30 cellular contexts compared by ENCODE assay signal in the genomic region with DNA sequence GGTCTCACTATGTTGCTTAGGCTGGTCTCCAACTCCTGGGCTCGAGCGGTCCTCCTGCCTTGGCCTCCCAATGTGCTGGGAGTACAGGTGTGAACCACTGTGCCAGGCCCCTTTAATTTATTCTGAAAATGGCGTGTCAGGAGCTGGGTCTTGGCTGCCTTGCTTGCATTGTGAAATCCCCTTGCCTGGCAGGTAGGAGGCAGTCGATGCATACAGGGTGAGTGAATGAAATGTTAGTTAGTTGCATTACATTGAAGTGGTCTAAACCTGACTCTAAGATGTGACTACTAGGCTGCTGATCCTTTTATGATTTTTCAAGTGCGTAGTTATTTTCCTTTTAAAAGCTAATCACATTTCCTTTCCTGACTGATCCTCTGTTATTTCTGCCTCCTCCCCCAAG. TPM values are rescaled to one million over a fixed set of nuclear protein-coding genes. Genes with fewer than 3 reads are reported as not detected.
DNase-seq lines count a peak whose midpoint lies in the region; ATAC-seq, FAIRE-seq and TF ChIP-seq lines count a peak whose summit lies in the region.
"Had no signal": no experiment of that assay in that cellular context is flagged by ENCODE, and none has a peak within 500 bp of the region (broad histone marks: within the 10 kb centered on the region; RNA-seq: fewer than 3 reads in every experiment).

No MANE protein-coding gene starts in this region.

- FAIRE-seq in GM19239 (lab: Jason Lieb, UNC): no peak
- FAIRE-seq: H54, islet of Langerhans had no signal

- TF ChIP-seq RAD21 in neural cell (conservative IDR thresholded peaks at IDR 0.05): no peak

- H3K4me2 ChIP-seq in DND-41 (ENCODE audit: insufficient read depth, low read length): no peak overlapping the region
- H3K4me2 ChIP-seq in neural cell (ENCODE audit: low read length): no peak overlapping the region
- H3K4me2 ChIP-seq: hepatocyte, KMS-11, smooth muscle cell had no signal

- DNase-seq in DND-41 (no peak), sciatic nerve (ENCODE audit: low spot score) (no peak), GM19239 (ENCODE audit: insufficient read length, low spot score) (no peak), SIG-M5 (lab: John Stamatoyannopoulos, UW) (no peak)
- DNase-seq in central memory CD8-positive, alpha-beta T cell (ENCODE audit: low spot score in 2 of 2): no peak
- DNase-seq: activated naive CD4-positive, alpha-beta T cell treated with anti-CD3 and anti-CD28 coated beads for 36 hours; activated T-cell treated with anti-CD3 and anti-CD28 coated beads, Interleukin-2, amount 50 U/mL, for 72 hours; amniotic stem cell; C1 segment of cervical spinal cord; EL; erythroblast; foreskin fibroblast; NCI-H1092; NCI-H2029; NCI-H345; NCI-H82; stimulated activated naive CD4-positive, alpha-beta T cell had no signal

- POLR2A ChIA-PET in HEK293 (lab: Yijun Ruan, JAX): no interaction called here

- no peaks in the 10 kb centered on the region; the same call in 1 of the 2 replicates for H4K20me1 ChIP-seq in DND-41 (ENCODE audit: insufficient read depth, low read length)
- H4K20me1 ChIP-seq in neural cell (ENCODE audit: insufficient read depth): no peaks in the 10 kb centered on the region

- peaks cover 22% of the 10 kb centered on the region for H3K4me1 Mint-ChIP-seq in central memory CD8-positive, alpha-beta T cell

- no peak overlapping the region for H3K4me3 ChIP-seq in DND-41 (ENCODE audit: low read depth in 1 of 2, low read length in 2 of 2)
- H3K4me3 ChIP-seq in HEK293 (ENCODE audit: low read depth, low read length): no peak overlapping the region
- H3K4me3 ChIP-seq in neural cell (ENCODE audit: low read length): no peak overlapping the region
- H3K4me3 ChIP-seq: hepatocyte, smooth muscle cell, thoracic aorta, vagina had no signal

- H3K27ac ChIP-seq in DND-41 (ENCODE audit: low read length) (no peak overlapping the region), HEK293 (ENCODE audit: extremely low read depth, low read depth, low read length) (no peak overlapping the region), neural cell (ENCODE audit: low read length) (no peak overlapping the region)
- H3K27ac ChIP-seq: hepatocyte, KMS-11, neutrophil, thoracic aorta, vagina had no signal

- H3K27me3 ChIP-seq in DND-41 (ENCODE audit: insufficient read depth, low read length, poor library complexity) (peaks cover 4% of the 10 kb centered on the region), neural cell (ENCODE audit: insufficient read depth, low read depth, low read length) (no peaks in the 10 kb centered on the region)
- H3K27me3 ChIP-seq: hepatocyte, vagina had no signal

- H3K27ac Mint-ChIP-seq in central memory CD8-positive, alpha-beta T cell (ENCODE audit: low read depth): peak overlapping the region; percentile 7
- H3K27ac Mint-ChIP-seq: activated naive CD4-positive, alpha-beta T cell treated with anti-CD3 and anti-CD28 coated beads for 36 hours; activated T-cell treated with anti-CD3 and anti-CD28 coated beads, Interleukin-2, amount 50 U/mL, for 72 hours had no signal

- H3K4me1 ChIP-seq in DND-41 (ENCODE audit: insufficient read depth, low read length) (no peaks in the 10 kb centered on the region), HEK293 (ENCODE audit: control insufficient read depth, insufficient read depth, low read length) (no peaks in the 10 kb centered on the region)

- H3K9me3 ChIP-seq in DND-41 (ENCODE audit: insufficient read depth, low read length, severe bottlenecking) (no peaks in the 10 kb centered on the region), HEK293 (ENCODE audit: control insufficient read depth, insufficient read depth, low read depth, low read length) (no peaks in the 10 kb centered on the region), neural cell (ENCODE audit: low read length) (no peaks in the 10 kb centered on the region)
- H3K9me3 ChIP-seq: neutrophil, thoracic aorta, vagina had no signal

- H3K9me3 Mint-ChIP-seq in central memory CD8-positive, alpha-beta T cell: no peaks in the 10 kb centered on the region
- H3K9me3 Mint-ChIP-seq: activated naive CD4-positive, alpha-beta T cell treated with anti-CD3 and anti-CD28 coated beads for 36 hours; activated T-cell treated with anti-CD3 and anti-CD28 coated beads, Interleukin-2, amount 50 U/mL, for 72 hours had no signal

- TF ChIP-seq EP300 in neural cell (conservative IDR thresholded peaks at IDR 0.05; ENCODE audit: poor library complexity, severe bottlenecking): no peak

- no peaks in the 10 kb centered on the region for H3F3A ChIP-seq in neural cell (ENCODE audit: insufficient read depth, low read length, poor library complexity, severe bottlenecking)

- no peak for ATAC-seq in DND-41 (ENCODE audit: insufficient read depth, low read depth)
- no peak for ATAC-seq in central memory CD8-positive, alpha-beta T cell (replicated peaks; ENCODE audit: extremely low read depth, poor library complexity, severe bottlenecking)
- ATAC-seq in sciatic nerve: no peak
- ATAC-seq in HG02588 (IDR thresholded peaks at IDR 0.05; ENCODE audit: unreplicated experiment): no peak
- ATAC-seq: activated T-cell treated with anti-CD3 and anti-CD28 coated beads, Interleukin-2, amount 50 U/mL, for 72 hours; Right ventricle myocardium inferior had no signal

- intact Hi-C loops in sciatic nerve (cut with DNase I): no loop called here

- no peak overlapping the region for H2AFZ ChIP-seq in DND-41 (ENCODE audit: low read depth, low read length)
- no peak overlapping the region for H2AFZ ChIP-seq in neural cell (ENCODE audit: low read depth, low read length)
- H2AFZ ChIP-seq: hepatocyte had no signal

- H3K9me2 ChIP-seq in neural cell (ENCODE audit: insufficient read depth, low read length): no peaks in the 10 kb centered on the region

- H3K4me3 Mint-ChIP-seq in central memory CD8-positive, alpha-beta T cell: no peak overlapping the region
- H3K4me3 Mint-ChIP-seq: activated naive CD4-positive, alpha-beta T cell treated with anti-CD3 and anti-CD28 coated beads for 36 hours; activated T-cell treated with anti-CD3 and anti-CD28 coated beads, Interleukin-2, amount 50 U/mL, for 72 hours had no signal

- H3K79me2 ChIP-seq in DND-41 (ENCODE audit: insufficient read depth, low read length) (no peaks in the 10 kb centered on the region), neural cell (replicated peaks; ENCODE audit: insufficient read depth, low read length) (no peaks in the 10 kb centered on the region)
- H3K79me2 ChIP-seq: hepatocyte had no signal

- H3K9ac ChIP-seq in DND-41 (ENCODE audit: low read depth, low read length) (no peak overlapping the region), neural cell (ENCODE audit: low read length) (no peak overlapping the region)
- H3K9ac ChIP-seq: KMS-11 had no signal

- TF ChIP-seq CTCF in DND-41 (IDR thresholded peaks at IDR 0.05; ENCODE audit: borderline replicate concordance, extremely low read depth, low read length, poor library complexity, severe bottlenecking): peak; percentile 25
- no peak for TF ChIP-seq CTCF in HEK293 (tag by site-specific recombination; IDR thresholded peaks at IDR 0.05)
- TF ChIP-seq CTCF in neural cell (IDR thresholded peaks at IDR 0.05; ENCODE audit: poor library complexity, severe bottlenecking): peak; percentile 21

- CTCF ChIA-PET in HEK293 (lab: Yijun Ruan, JAX): interaction anchor here (0.9 to 2.0 kb wide), 2 partner anchors 14 to 210 kb away, joined by 4 to 10 read pairs; no protein-coding TSS in a partner anchor

- no peaks in the 10 kb centered on the region for H3K36me3 ChIP-seq in DND-41 (ENCODE audit: insufficient read depth, low read length)
- H3K36me3 ChIP-seq in HEK293 (ENCODE audit: control insufficient read depth in 2 of 2, insufficient read depth in 1 of 2, low read length in 2 of 2): no peaks in the 10 kb centered on the region
- no peaks in the 10 kb centered on the region for H3K36me3 ChIP-seq in neural cell (ENCODE audit: insufficient read depth, low read length)
- H3K36me3 ChIP-seq: neutrophil, thoracic aorta, vagina had no signal

- H3K36me3 Mint-ChIP-seq in central memory CD8-positive, alpha-beta T cell (ENCODE audit: insufficient read depth): peaks cover 2% of the 10 kb centered on the region

- H3K27me3 Mint-ChIP-seq in central memory CD8-positive, alpha-beta T cell: no peaks in the 10 kb centered on the region

TF ChIP-seq in HEK293, 187 proteins besides CTCF, POLR2A, EP300 and RAD21:
- TF ChIP-seq ZNF324 (tag by site-specific recombination; IDR thresholded peaks at IDR 0.05) (no peak), ZNF335 (tag by site-specific recombination; conservative IDR thresholded peaks at IDR 0.05) (peak; percentile 35; the same call in 1 of the 2 replicates)

TF ChIP-seq in neural cell, 6 proteins besides CTCF, POLR2A, EP300 and RAD21:
- no peak for TF ChIP-seq POLR2AphosphoS5 (IDR thresholded peaks at IDR 0.05)
- TF ChIP-seq MXI1 (conservative IDR thresholded peaks at IDR 0.05; ENCODE audit: poor library complexity, severe bottlenecking): no peak
- TF ChIP-seq TAF1 (IDR thresholded peaks at IDR 0.05; ENCODE audit: low read depth): no peak
- TF ChIP-seq REST (IDR thresholded peaks at IDR 0.05; ENCODE audit: borderline replicate concordance): no peak
- TF ChIP-seq EZH2 (IDR thresholded peaks at IDR 0.05; ENCODE audit: borderline replicate concordance, insufficient read depth, low read length, poor library complexity, severe bottlenecking): no peak
- no peak for TF ChIP-seq SMC3 (conservative IDR thresholded peaks at IDR 0.05; ENCODE audit: poor library complexity)

RNA-seq across cellular contexts. Expression of gene PARVB, which starts 42.9 kb away (rescaled TPM):
- 0.18 and 1.2 TPM in 2 replicates for polyA plus RNA-seq in neural cell
- polyA minus RNA-seq in neural cell: 0.35 and 1.2 TPM in 2 replicates
- total RNA-seq in sciatic nerve: 38.2 TPM
- total RNA-seq: HT-29 had no signal
